ENCODE assay signal across 1 cellular context in genomic region chr7:149422065-149422913, GRCh38.
TF ChIP-seq lines count a peak whose summit lies in the region.

No MANE protein-coding gene starts in this region.

TF ChIP-seq in HepG2, 621 proteins besides CTCF, POLR2A, EP300 and RAD21 (continued from another document and continues in another):
- TF ChIP-seq ZNF407 (CRISPR knock-in tag; IDR thresholded peaks at IDR 0.05; ENCODE audit: not compliant biosample characterization) (no peak), TARDBP (CRISPR knock-in tag; IDR thresholded peaks at IDR 0.05) (peak; percentile 25; the same call in 1 of the 2 replicates), CCAR2 (optimal IDR thresholded peaks at IDR 0.05; ENCODE audit: low read depth, low read length) (no peak), E2F2 (CRISPR knock-in tag; IDR thresholded peaks at IDR 0.05; ENCODE audit: borderline replicate concordance) (no peak), GPN1 (CRISPR knock-in tag; IDR thresholded peaks at IDR 0.05; ENCODE audit: borderline replicate concordance) (no peak), TFDP2 (CRISPR knock-in tag; IDR thresholded peaks at IDR 0.05) (no peak), ZNF7 (CRISPR knock-in tag; IDR thresholded peaks at IDR 0.05) (no peak), ZNF274 (CRISPR knock-in tag; IDR thresholded peaks at IDR 0.05) (no peak), SIX4 (CRISPR knock-in tag; IDR thresholded peaks at IDR 0.05) (peak; percentile 64; the same call in 1 of the 2 replicates), SRSF4 (IDR thresholded peaks at IDR 0.05; ENCODE audit: low read depth, low read length, poor library complexity, severe bottlenecking) (no peak), SIX1 (CRISPR knock-in tag; IDR thresholded peaks at IDR 0.05; ENCODE audit: borderline replicate concordance) (no peak), MAX (IDR thresholded peaks at IDR 0.05) (no peak), CENPX (CRISPR knock-in tag; IDR thresholded peaks at IDR 0.05) (no peak), TEF (CRISPR knock-in tag; IDR thresholded peaks at IDR 0.05) (no peak), HES4 (CRISPR knock-in tag; IDR thresholded peaks at IDR 0.05; ENCODE audit: borderline replicate concordance) (no peak; the same call in 1 of the 2 replicates), FOXO4 (CRISPR knock-in tag; conservative IDR thresholded peaks at IDR 0.05) (no peak), KLF16 (CRISPR knock-in tag; IDR thresholded peaks at IDR 0.05) (0 out of 4 replicates have a peak, but pooled peaks of 1 of the 2 experiments have one; percentile 16), ARID3A (IDR thresholded peaks at IDR 0.05; ENCODE audit: low read depth, low read length) (0 out of 2 replicates have a peak, but pooled peaks have one; percentile 10), SNRNP70 (IDR thresholded peaks at IDR 0.05; ENCODE audit: low read depth, low read length) (no peak), PLRG1 (conservative IDR thresholded peaks at IDR 0.05) (no peak), JARID2 (CRISPR knock-in tag; IDR thresholded peaks at IDR 0.05; ENCODE audit: insufficient replicate concordance) (no peak), RERE (CRISPR knock-in tag; IDR thresholded peaks at IDR 0.05; ENCODE audit: low read depth) (no peak), MEIS1 (CRISPR knock-in tag; IDR thresholded peaks at IDR 0.05; ENCODE audit: borderline replicate concordance) (no peak), ZNF724P (CRISPR knock-in tag; IDR thresholded peaks at IDR 0.05; ENCODE audit: borderline replicate concordance) (no peak), HDAC2 (CRISPR knock-in tag; IDR thresholded peaks at IDR 0.05) (no peak), ZMYM3 (CRISPR knock-in tag; IDR thresholded peaks at IDR 0.05) (no peak), FOXK1 (CRISPR knock-in tag; IDR thresholded peaks at IDR 0.05; ENCODE audit: borderline replicate concordance, low read depth) (no peak), ZFY (CRISPR knock-in tag; IDR thresholded peaks at IDR 0.05) (peak; percentile 81), FOXP4 (CRISPR knock-in tag; IDR thresholded peaks at IDR 0.05) (no peak), MTA1 (CRISPR knock-in tag; IDR thresholded peaks at IDR 0.05; ENCODE audit: borderline replicate concordance) (0 out of 2 replicates have a peak, but pooled peaks have one; percentile 25), ZFP90 (CRISPR knock-in tag; IDR thresholded peaks at IDR 0.05; ENCODE audit: borderline replicate concordance) (no peak), SRSF9 (IDR thresholded peaks at IDR 0.05; ENCODE audit: borderline replicate concordance, insufficient read depth, low read depth, low read length, poor library complexity, severe bottlenecking) (no peak), NCOA1 (CRISPR knock-in tag; IDR thresholded peaks at IDR 0.05) (no peak), DNMT1 (CRISPR knock-in tag; IDR thresholded peaks at IDR 0.05) (no peak), KDM3A (CRISPR knock-in tag; IDR thresholded peaks at IDR 0.05; ENCODE audit: low read depth) (0 out of 2 replicates have a peak, but pooled peaks have one; percentile 31), ZMYM4 (CRISPR knock-in tag; IDR thresholded peaks at IDR 0.05) (peak; percentile 80)
